Comparison of ENCODE assay signal across 8 cellular contexts in genomic region chr16:28553776-28554633, GRCh38. TPM values are rescaled to one million over a fixed set of nuclear protein-coding genes. Genes with fewer than 3 reads are reported as not detected.
DNase-seq lines count a peak whose midpoint lies in the region; ATAC-seq and TF ChIP-seq lines count a peak whose summit lies in the region.

Gene SGF29 (plus strand): TSS chr16:28553920. CDS start chr16:28581070, 27,150 bp downstream.

- CTCF ChIA-PET in Panc1 (lab: Charles Lee) = interaction anchor here (0.7 to 1.0 kb wide), 2 partner anchors 62 to 362 kb away, joined by 3 to 11 read pairs; no protein-coding TSS in a partner anchor

- peak within 1 kb of the TSS; percentile 89 for H3K4me3 Mint-ChIP-seq in activated T-cell treated with anti-CD3 and anti-CD28 coated beads, Interleukin-2, amount 50 U/mL, for 4 hours

- no peaks in the 10 kb centered on the region for H3K9me3 Mint-ChIP-seq in activated T-cell treated with anti-CD3 and anti-CD28 coated beads, Interleukin-2, amount 50 U/mL, for 4 hours

- peaks cover 6% of the 10 kb centered on the region for H3K4me1 ChIP-seq in Panc1 (ENCODE audit: control insufficient read depth, insufficient read depth, low read length)
- H3K4me1 ChIP-seq in muscle layer of duodenum (ENCODE audit: control insufficient read depth in 1 of 2, insufficient read depth in 2 of 2, low read length in 2 of 2) = peaks cover 5 to 12% of the 10 kb centered on the region in 2 donors

- TSS peak; percentile 99 for BruUV-seq in Panc1 (replicated peaks; lab: Mats Ljungman, UMichigan)

- H3K4me3 ChIP-seq in Panc1 (ENCODE audit: low read depth in 2 of 2, low read length in 2 of 2) (peak within 1 kb of the TSS; percentile 63 to 85), muscle layer of duodenum (ENCODE audit: low read depth in 1 of 2, low read length in 2 of 2) (peak within 1 kb of the TSS; percentile 64 to 71)

- peaks cover 12% of the 10 kb centered on the region for H3K36me3 Mint-ChIP-seq in activated T-cell treated with anti-CD3 and anti-CD28 coated beads, Interleukin-2, amount 50 U/mL, for 4 hours (ENCODE audit: insufficient read depth)

- peak; percentile 49 for ATAC-seq in GM21717 (IDR thresholded peaks at IDR 0.05; ENCODE audit: unreplicated experiment)
- ATAC-seq in Panc1 = peak; percentile 94
- ATAC-seq in activated T-cell treated with anti-CD3 and anti-CD28 coated beads, Interleukin-2, amount 50 U/mL, for 4 hours = peak; percentile 87 to 90
- ATAC-seq in esophagus mucosa = peak; percentile 95

- peak within 1 kb of the TSS; percentile 92 for H3K27ac ChIP-seq in Panc1 (ENCODE audit: low read length)
- peak within 1 kb of the TSS; percentile 85 for H3K27ac ChIP-seq in muscle layer of duodenum (ENCODE audit: low read length)

- peaks cover 29% of the 10 kb centered on the region for H3K4me1 Mint-ChIP-seq in activated T-cell treated with anti-CD3 and anti-CD28 coated beads, Interleukin-2, amount 50 U/mL, for 4 hours (ENCODE audit: low read depth)

- no peaks in the 10 kb centered on the region for H3K27me3 Mint-ChIP-seq in activated T-cell treated with anti-CD3 and anti-CD28 coated beads, Interleukin-2, amount 50 U/mL, for 4 hours (ENCODE audit: low read depth)

- POLR2A ChIA-PET in Panc1 (lab: Charles Lee) = interaction anchor here (0.8 kb wide), 1 partner anchor 15 kb away, joined by 7 read pairs; the partner anchor contains the start of gene NUPR1

- in situ Hi-C loops in Panc1 (cut with HindIII; ENCODE audit: low pct_unique_long_range_greater_than_20kb, low sequenced_read_pairs) = no loop called here

- TF ChIP-seq CTCF in Panc1 (IDR thresholded peaks at IDR 0.05) = peak; percentile 68; the same call in 1 of the 2 replicates

- intact Hi-C loops in Panc1 (cut with micrococcal nuclease; ENCODE audit: unreplicated experiment) = no loop called here

- H3K9me3 ChIP-seq in Panc1 (ENCODE audit: control insufficient read depth, insufficient read depth, low read depth, low read length) = no peaks in the 10 kb centered on the region
- no peaks in the 10 kb centered on the region for H3K9me3 ChIP-seq in muscle layer of duodenum (ENCODE audit: control insufficient read depth in 1 of 2, low read length in 2 of 2)

- H3K27me3 ChIP-seq in Panc1 (ENCODE audit: control insufficient read depth, insufficient read depth, low read length) = no peaks in the 10 kb centered on the region
- no peaks in the 10 kb centered on the region for H3K27me3 ChIP-seq in muscle layer of duodenum (ENCODE audit: low read depth, low read length)

- H3K36me3 ChIP-seq in Panc1 (ENCODE audit: control insufficient read depth, insufficient read depth, low read length) (no peaks in the 10 kb centered on the region), muscle layer of duodenum (ENCODE audit: control insufficient read depth in 1 of 2, insufficient read depth in 2 of 2, low read length in 2 of 2) (peaks cover 5 to 9% of the 10 kb centered on the region in 2 donors)

- peak; percentile 80 for DNase-seq in DMS79 (lab: John Stamatoyannopoulos, UW)
- peak; percentile 88 for DNase-seq in KG1 (lab: John Stamatoyannopoulos, UW)
- peak; percentile 85 for DNase-seq in Panc1 (ENCODE audit: low read depth, low spot score)
- peak; percentile 92 for DNase-seq in activated T-cell treated with anti-CD3 and anti-CD28 coated beads, Interleukin-2, amount 50 U/mL, for 4 hours
- peak; percentile 87 to 91 for DNase-seq in stimulated activated CD8-positive, alpha-beta memory T cell treated with anti-CD3 and anti-CD28 coated beads, Interleukin-7, amount 100 ng/mL, for 4 hours (ENCODE audit: low read depth in 2 of 2)

RNA-seq across cellular contexts. Expression of gene SGF29, which starts in this region (rescaled TPM):
- total RNA-seq in Panc1 (2021; ENCODE audit: unreplicated experiment) = 29.5 TPM
- polyA plus RNA-seq in Panc1 (2012; ENCODE audit: insufficient read length) = 38.2 TPM
- 10 to 100 TPM; 40.3 to 44.5 (median 42.1) TPM for total RNA-seq in activated T-cell treated with anti-CD3 and anti-CD28 coated beads, Interleukin-2, amount 50 U/mL, for 4 hours
- total RNA-seq in esophagus mucosa = 11.4 TPM

Comparison
In these comparisons a context has a peak if more than half of its experiments do, and no peak if none do; other contexts are left out.
1. Peak in every context shown above with its lines: DNase-seq, ATAC-seq, H3K4me3 ChIP-seq and H3K27ac ChIP-seq.